Comparison of ENCODE assay signal across 26 cellular contexts in the genomic region with DNA sequence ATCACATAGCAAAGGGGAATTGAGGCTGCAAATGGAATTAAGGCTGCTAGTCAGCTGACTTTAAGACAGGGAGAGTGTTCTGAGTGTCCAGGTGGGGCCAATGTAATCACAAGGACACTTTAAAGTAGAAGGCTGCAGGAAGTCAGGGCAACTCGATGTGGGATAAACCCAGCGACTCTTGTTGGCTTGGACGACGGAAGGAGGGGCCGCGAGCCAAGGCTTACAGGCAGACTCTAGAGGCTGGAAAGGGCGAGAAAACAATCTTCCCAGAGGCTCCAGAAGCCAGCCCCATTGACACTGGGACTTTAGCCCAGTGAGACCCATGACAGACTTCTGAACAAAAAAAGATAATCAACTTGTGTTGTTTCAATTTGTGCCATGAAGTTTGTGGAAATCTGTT. TPM values are rescaled to one million over a fixed set of nuclear protein-coding genes. Genes with fewer than 3 reads are reported as not detected.
"Had no signal": no experiment of that assay in that cellular context is flagged by ENCODE, and none has a peak within 500 bp of the region (broad histone marks: within the 10 kb centered on the region; RNA-seq: fewer than 3 reads in every experiment).

No MANE protein-coding gene starts in this region.

- H3K36me3 ChIP-seq: breast epithelium, uterus had no signal

- H3K9me3 ChIP-seq: breast epithelium, esophagus squamous epithelium, left lung, mucosa of descending colon, testis, uterus had no signal

- H3K27me3 ChIP-seq: breast epithelium, esophagus squamous epithelium, left lung, testis, uterus had no signal

- H3K4me1 Mint-ChIP-seq: central memory CD8-positive, alpha-beta T cell had no signal

- H3K27ac ChIP-seq: left lung, SK-N-MC, testis had no signal

- H3K4me1 ChIP-seq: breast epithelium had no signal

- H3K27me3 Mint-ChIP-seq: activated CD8-positive, alpha-beta T cell treated with anti-CD3 and anti-CD28 coated beads for 36 hours; central memory CD8-positive, alpha-beta T cell; dendritic cell treated with granulocyte-macrophage colony-stimulating factor and Interleukin-4, amounts not matched to agents 40 ng/mL and 50 ng/mL, for 4 days; progenitor cell of endocrine pancreas had no signal

- H3K4me3 ChIP-seq: breast epithelium, esophagus squamous epithelium, left lung, mucosa of descending colon, SK-N-MC, testis, uterus had no signal

- H3K9me3 Mint-ChIP-seq: activated CD8-positive, alpha-beta T cell treated with anti-CD3 and anti-CD28 coated beads for 36 hours; central memory CD8-positive, alpha-beta T cell; dendritic cell treated with granulocyte-macrophage colony-stimulating factor and Interleukin-4, amounts not matched to agents 40 ng/mL and 50 ng/mL, for 4 days; nephron had no signal

- ATAC-seq: activated CD8-positive, alpha-beta T cell treated with anti-CD3 and anti-CD28 coated beads for 36 hours; left lung; mucosa of descending colon had no signal

- H3K4me3 Mint-ChIP-seq: activated CD8-positive, alpha-beta T cell treated with anti-CD3 and anti-CD28 coated beads for 36 hours; central memory CD8-positive, alpha-beta T cell; dendritic cell treated with granulocyte-macrophage colony-stimulating factor and Interleukin-4, amounts not matched to agents 40 ng/mL and 50 ng/mL, for 4 days; nephron had no signal

- DNase-seq: activated CD4-positive, alpha-beta T cell treated with anti-CD3 and anti-CD28 coated beads, Interleukin-2, amount 50 U/mL, for 1 hour; activated CD4-positive, CD25-positive, alpha-beta regulatory T cell treated with anti-CD3 and anti-CD28 coated beads, Interleukin-2, amount 50 U/mL, for 72 hours; activated CD8-positive, alpha-beta T cell treated with anti-CD3 and anti-CD28 coated beads for 36 hours; activated naive CD4-positive, alpha-beta T cell; activated T-cell treated with anti-CD3 and anti-CD28 coated beads, Interleukin-2, amount 50 U/mL, for 48 hours; amniotic stem cell; effector CD4-positive, alpha-beta T cell; esophagus squamous epithelium; foreskin melanocyte; glutamatergic neuron; left lung; mucosa of descending colon; retina; stimulated activated naive CD4-positive, alpha-beta T cell; T1000; testis; trophoblast cell; uterus had no signal

- H3K27ac Mint-ChIP-seq: activated CD8-positive, alpha-beta T cell treated with anti-CD3 and anti-CD28 coated beads for 36 hours; dendritic cell treated with granulocyte-macrophage colony-stimulating factor and Interleukin-4, amounts not matched to agents 40 ng/mL and 50 ng/mL, for 4 days; progenitor cell of endocrine pancreas had no signal

RNA-seq across cellular contexts. Expression of a gene that starts 12.9 kb away (rescaled TPM):
- total RNA-seq: activated CD8-positive, alpha-beta T cell treated with anti-CD3 and anti-CD28 coated beads for 36 hours; progenitor cell of endocrine pancreas had no signal

RNA-seq across cellular contexts. Expression of a gene that starts 53.1 kb away (rescaled TPM):
- total RNA-seq: activated CD8-positive, alpha-beta T cell treated with anti-CD3 and anti-CD28 coated beads for 36 hours; myocyte; T-helper 1 cell treated with Interleukin-12 subunit alpha and Interleukin-12 subunit beta and Interleukin-4 antibody, amounts not matched to agents 30 ng/mL and 1 ng/mL, for 36 hours had no signal
